ENCODE assay signal across 9 cellular contexts in genomic region chr7:99631311-99632109, GRCh38. TPM values are rescaled to one million over a fixed set of nuclear protein-coding genes. Genes with fewer than 3 reads are reported as not detected.
DNase-seq lines count a peak whose midpoint lies in the region; ATAC-seq and TF ChIP-seq lines count a peak whose summit lies in the region.
"Had no signal": no experiment of that assay in that cellular context is flagged by ENCODE, and none has a peak within 500 bp of the region (broad histone marks: within the 10 kb centered on the region; RNA-seq: fewer than 3 reads in every experiment).

No MANE protein-coding gene starts in this region.

- peak; percentile 12 for DNase-seq in NCI-H748 (lab: John Stamatoyannopoulos, UW; ENCODE audit: unreplicated experiment)
- no peak for DNase-seq in NCI-H748 treated with DMSO at 0.1 percent for 48 hours (lab: John Stamatoyannopoulos, UW)
- DNase-seq in Panc1 (ENCODE audit: low read depth, low spot score), result no peak
- DNase-seq in dermis blood vessel endothelial cell, result peak; percentile 13
- DNase-seq in dedifferentiated amniotic fluid mesenchymal stem cell (ENCODE audit: extremely low spot score), result no peak
- DNase-seq in UCSD-AML1 (lab: John Stamatoyannopoulos, UW; ENCODE audit: unreplicated experiment), result no peak

- intact Hi-C loops in Panc1 (cut with micrococcal nuclease; ENCODE audit: unreplicated experiment), result no loop called here

- H3K36me3 Mint-ChIP-seq in nephron (ENCODE audit: low read depth), result peaks cover 51% of the 10 kb centered on the region

- CTCF ChIA-PET in Panc1 (lab: Charles Lee), result no interaction called here

- ATAC-seq in Panc1 (peak; percentile 72), HG02852 (IDR thresholded peaks at IDR 0.05; ENCODE audit: unreplicated experiment) (no peak)

- BruUV-seq in Panc1 (replicated peaks; lab: Mats Ljungman, UMichigan), result no TSS peak

- H3K27ac ChIP-seq in Panc1 (ENCODE audit: low read length), result no peak overlapping the region
- H3K27ac ChIP-seq: SJSA1 had no signal

- in situ Hi-C loops in Panc1 (cut with HindIII; ENCODE audit: low pct_unique_long_range_greater_than_20kb, low sequenced_read_pairs), result no loop called here

- H3K9me3 ChIP-seq in Panc1 (ENCODE audit: control insufficient read depth, insufficient read depth, low read depth, low read length), result no peaks in the 10 kb centered on the region
- H3K9me3 ChIP-seq: SJSA1 had no signal

- peaks cover 12% of the 10 kb centered on the region for H3K36me3 ChIP-seq in Panc1 (ENCODE audit: control insufficient read depth, insufficient read depth, low read length)

- H3K9me3 Mint-ChIP-seq in nephron, result no peaks in the 10 kb centered on the region

- H3K27ac Mint-ChIP-seq in nephron, result peak overlapping the region in 1 of 3 experiments; percentile 23

- H3K4me1 Mint-ChIP-seq in nephron, result peaks cover 6% of the 10 kb centered on the region

- H3K27me3 Mint-ChIP-seq in nephron (ENCODE audit: low read depth), result no peaks in the 10 kb centered on the region

- TF ChIP-seq CTCF in Panc1 (IDR thresholded peaks at IDR 0.05), result no peak; the same call in 1 of the 2 replicates
- peak; percentile 24 to 37 (median 31) for TF ChIP-seq CTCF in nephron (IDR thresholded peaks at IDR 0.05; ENCODE audit: unreplicated experiment in 3 of 3)

- H3K4me3 Mint-ChIP-seq in nephron, result no peak overlapping the region

- H3K4me3 ChIP-seq in Panc1 (ENCODE audit: low read depth in 2 of 2, low read length in 2 of 2), result no peak overlapping the region
- H3K4me3 ChIP-seq: SJSA1 had no signal

- POLR2A ChIA-PET in Panc1 (lab: Charles Lee), result no interaction called here

- no peaks in the 10 kb centered on the region for H3K27me3 ChIP-seq in Panc1 (ENCODE audit: control insufficient read depth, insufficient read depth, low read length)

- H3K4me1 ChIP-seq in Panc1 (ENCODE audit: control insufficient read depth, insufficient read depth, low read length), result no peaks in the 10 kb centered on the region

RNA-seq across cellular contexts. Expression of gene ZSCAN25, which starts 14.8 kb away (rescaled TPM):
- 14.8 TPM for total RNA-seq in Panc1 (2021; ENCODE audit: unreplicated experiment)
- 9.6 TPM for polyA plus RNA-seq in Panc1 (2012; ENCODE audit: insufficient read length)
- total RNA-seq in dermis blood vessel endothelial cell, result 14.8 and 17.9 TPM in 2 replicates

RNA-seq across cellular contexts. Expression of gene TMEM225B, which starts 33.4 kb away (rescaled TPM):
- 0.31 TPM for total RNA-seq in Panc1 (2021; ENCODE audit: unreplicated experiment)
- 0.64 TPM for polyA plus RNA-seq in Panc1 (2012; ENCODE audit: insufficient read length)
- total RNA-seq in dermis blood vessel endothelial cell, result 0.09 and 0.17 TPM in 2 replicates

RNA-seq across cellular contexts. Expression of gene CYP3A5, which starts 48.3 kb away (rescaled TPM):
- total RNA-seq in Panc1 (2021; ENCODE audit: unreplicated experiment), result 0.31 TPM
- polyA plus RNA-seq in Panc1 (2012; ENCODE audit: insufficient read length), result 0.16 TPM
- total RNA-seq in dermis blood vessel endothelial cell, result not detected in 2 replicates

Comparison
In these comparisons a context has a peak if more than half of its experiments do, and no peak if none do; other contexts are left out.
1. DNase-seq: peak in NCI-H748 (single experiment) and dermis blood vessel endothelial cell (single experiment); none in NCI-H748 treated with DMSO at 0.1 percent for 48 hours (single experiment), Panc1 (single experiment), dedifferentiated amniotic fluid mesenchymal stem cell (single experiment) and UCSD-AML1 (single experiment).